Comparison of ENCODE assay signal across 16 cellular contexts in the genomic region with DNA sequence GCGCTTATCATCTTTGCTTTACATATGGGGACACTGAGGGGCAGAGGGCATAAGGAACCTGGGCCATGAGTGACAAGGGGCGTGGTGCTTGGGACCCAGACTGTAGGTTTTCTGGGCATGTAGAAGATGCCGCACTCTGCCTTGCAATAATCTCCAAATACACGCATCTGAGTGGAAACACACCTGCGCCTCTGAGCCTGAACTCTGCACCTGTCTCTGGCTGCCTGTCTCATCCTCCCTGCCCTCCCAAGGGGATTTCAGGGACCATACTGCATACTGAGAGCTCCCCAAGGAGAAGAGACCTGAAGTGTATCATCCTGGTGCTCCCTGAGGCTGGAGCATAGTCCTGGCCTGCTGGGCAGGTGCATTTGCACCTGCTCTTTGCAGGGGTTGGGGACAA. TPM values are rescaled to one million over a fixed set of nuclear protein-coding genes. Genes with fewer than 3 reads are reported as not detected.
DNase-seq lines count a peak whose midpoint lies in the region; ATAC-seq and TF ChIP-seq lines count a peak whose summit lies in the region.
"Had no signal": no experiment of that assay in that cellular context is flagged by ENCODE, and none has a peak within 500 bp of the region (broad histone marks: within the 10 kb centered on the region; RNA-seq: fewer than 3 reads in every experiment).

No MANE protein-coding gene starts in this region.

- H3K27me3 Mint-ChIP-seq in activated CD4-positive, alpha-beta T cell treated with anti-CD3 and anti-CD28 coated beads for 36 hours: no peaks in the 10 kb centered on the region
- H3K27me3 Mint-ChIP-seq in CD8-positive, alpha-beta T cell (ENCODE audit: low read depth): no peaks in the 10 kb centered on the region
- no peaks in the 10 kb centered on the region for H3K27me3 Mint-ChIP-seq in activated naive CD8-positive, alpha-beta T cell treated with anti-CD3 and anti-CD28 coated beads, Interleukin-2, amount 10 ng/mL, durations not matched to agents 7 days and 5 days

- H3K23ac ChIP-seq in neuronal stem cell (ENCODE audit: low read depth, low read length, poor library complexity): no peak overlapping the region

- CTCF ChIA-PET in activated CD4-positive, alpha-beta T cell treated with anti-CD3 and anti-CD28 coated beads for 36 hours (lab: Charles Lee): no interaction called here
- CTCF ChIA-PET in CD8-positive, alpha-beta T cell (lab: Charles Lee): no interaction called here

- no peak overlapping the region for H3K14ac ChIP-seq in neuronal stem cell (ENCODE audit: low read length)

- peaks cover 43% of the 10 kb centered on the region for H3K36me3 Mint-ChIP-seq in activated CD4-positive, alpha-beta T cell treated with anti-CD3 and anti-CD28 coated beads for 36 hours (ENCODE audit: low read depth)
- H3K36me3 Mint-ChIP-seq in CD8-positive, alpha-beta T cell: peaks cover 61% of the 10 kb centered on the region
- H3K36me3 Mint-ChIP-seq in activated naive CD8-positive, alpha-beta T cell treated with anti-CD3 and anti-CD28 coated beads, Interleukin-2, amount 10 ng/mL, durations not matched to agents 7 days and 5 days: peaks cover 54% of the 10 kb centered on the region

- peaks cover 37% of the 10 kb centered on the region for H3K36me3 ChIP-seq in CD8-positive, alpha-beta T cell (ENCODE audit: insufficient read depth, low read length)
- no peaks in the 10 kb centered on the region for H3K36me3 ChIP-seq in neuronal stem cell (replicated peaks in 1 of 2; ENCODE audit: control insufficient read depth in 2 of 2, insufficient read depth in 2 of 2, low read length in 2 of 2)
- H3K36me3 ChIP-seq: adrenal gland, prostate gland, transverse colon had no signal

- no peak overlapping the region for H3K27ac ChIP-seq in CD8-positive, alpha-beta T cell (ENCODE audit: low read depth, low read length)
- H3K27ac ChIP-seq in neuronal stem cell (replicated peaks; ENCODE audit: low read length): no peak overlapping the region
- H3K27ac ChIP-seq: prostate gland, transverse colon had no signal

- peak overlapping the region; percentile 8 for H3K27ac Mint-ChIP-seq in activated CD4-positive, alpha-beta T cell treated with anti-CD3 and anti-CD28 coated beads for 36 hours
- peak overlapping the region; percentile 68 for H3K27ac Mint-ChIP-seq in CD8-positive, alpha-beta T cell
- H3K27ac Mint-ChIP-seq in activated naive CD8-positive, alpha-beta T cell treated with anti-CD3 and anti-CD28 coated beads, Interleukin-2, amount 10 ng/mL, durations not matched to agents 7 days and 5 days: peak overlapping the region; percentile 41

- no CpG with 5 or more reads among the region's 5 CpGs for WGBS in neuronal stem cell (ENCODE audit: extremely low coverage in 2 of 2, insufficient read length in 2 of 2, insufficient replicate concordance in 1 of 2), 2 donors

- H3K9me3 Mint-ChIP-seq in activated CD4-positive, alpha-beta T cell treated with anti-CD3 and anti-CD28 coated beads for 36 hours (ENCODE audit: low read depth): peaks cover 12% of the 10 kb centered on the region
- H3K9me3 Mint-ChIP-seq in CD8-positive, alpha-beta T cell: no peaks in the 10 kb centered on the region
- H3K9me3 Mint-ChIP-seq in activated naive CD8-positive, alpha-beta T cell treated with anti-CD3 and anti-CD28 coated beads, Interleukin-2, amount 10 ng/mL, durations not matched to agents 7 days and 5 days: peaks cover 4% of the 10 kb centered on the region

- TF ChIP-seq CTCF in CD8-positive, alpha-beta T cell (IDR thresholded peaks at IDR 0.05): no peak

- H3K4me1 ChIP-seq in CD8-positive, alpha-beta T cell (ENCODE audit: insufficient read depth, low read length): peaks cover 12% of the 10 kb centered on the region
- no peaks in the 10 kb centered on the region for H3K4me1 ChIP-seq in neuronal stem cell (ENCODE audit: control insufficient read depth in 2 of 2, insufficient read depth in 1 of 2, low read depth in 1 of 2, low read length in 2 of 2)
- H3K4me1 ChIP-seq: adrenal gland, prostate gland, transverse colon had no signal

- H2AK5ac ChIP-seq in neuronal stem cell (ENCODE audit: low read depth, low read length): peak overlapping the region; percentile 72

- no peak overlapping the region for H4K91ac ChIP-seq in neuronal stem cell (ENCODE audit: low read depth, low read length, poor library complexity)

- no peak overlapping the region for H3K4me3 Mint-ChIP-seq in activated CD4-positive, alpha-beta T cell treated with anti-CD3 and anti-CD28 coated beads for 36 hours
- H3K4me3 Mint-ChIP-seq in CD8-positive, alpha-beta T cell: no peak overlapping the region
- H3K4me3 Mint-ChIP-seq in activated naive CD8-positive, alpha-beta T cell treated with anti-CD3 and anti-CD28 coated beads, Interleukin-2, amount 10 ng/mL, durations not matched to agents 7 days and 5 days: no peak overlapping the region

- H3K9me3 ChIP-seq in CD8-positive, alpha-beta T cell (ENCODE audit: low read length): no peaks in the 10 kb centered on the region
- H3K9me3 ChIP-seq in neuronal stem cell (replicated peaks in 1 of 2; ENCODE audit: control insufficient read depth in 2 of 2, insufficient read depth in 1 of 2, low read depth in 1 of 2, low read length in 2 of 2): peaks cover 0 to 2% of the 10 kb centered on the region in 2 donors
- H3K9me3 ChIP-seq: adrenal gland, prostate gland, transverse colon had no signal

- H2BK120ac ChIP-seq in neuronal stem cell (ENCODE audit: low read depth, low read length): no peak overlapping the region

- H3K79me1 ChIP-seq in neuronal stem cell (ENCODE audit: low read depth, low read length): no peaks in the 10 kb centered on the region

- H2BK15ac ChIP-seq in neuronal stem cell (ENCODE audit: low read length): no peak overlapping the region

- no peak for ATAC-seq in activated CD4-positive, alpha-beta T cell treated with anti-CD3 and anti-CD28 coated beads for 36 hours
- ATAC-seq in CD8-positive, alpha-beta T cell: no peak
- ATAC-seq in activated naive CD8-positive, alpha-beta T cell treated with anti-CD3 and anti-CD28 coated beads, Interleukin-2, amount 10 ng/mL, durations not matched to agents 7 days and 5 days (ENCODE audit: low read depth): no peak

- H3K4me2 ChIP-seq in neuronal stem cell (ENCODE audit: insufficient read depth, low read length, poor library complexity, severe bottlenecking): no peak overlapping the region

- no peak overlapping the region for H2BK5ac ChIP-seq in neuronal stem cell (ENCODE audit: low read length)

- DNase-seq in activated CD4-positive, alpha-beta T cell treated with anti-CD3 and anti-CD28 coated beads for 36 hours: no peak
- no peak for DNase-seq in activated CD4-positive, alpha-beta T cell treated with anti-CD3 and anti-CD28 coated beads for 48 hours
- DNase-seq in CD8-positive, alpha-beta T cell: peak in 1 of 7 experiments; percentile 23
- DNase-seq in activated naive CD8-positive, alpha-beta T cell treated with anti-CD3 and anti-CD28 coated beads, Interleukin-2, amount 10 ng/mL, durations not matched to agents 7 days and 5 days: peak; percentile 15
- DNase-seq in neuronal stem cell (ENCODE audit: low spot score) (no peak), DMS 273 treated with DMSO at 0.1 percent for 48 hours (lab: John Stamatoyannopoulos, UW) (no peak), HCEC 1CT (no peak)
- no peak for DNase-seq in stimulated activated CD4-positive, alpha-beta T cell treated with anti-CD3 and anti-CD28 coated beads, Interleukin-4, amount 100 ng/mL, for 24 hours
- DNase-seq: cerebellar nuclear complex, COR-L47, NCI-H2029 treated with DMSO at 0.1 percent for 48 hours, NCI-H526, T-helper 9 cell, transverse colon had no signal

- no peaks in the 10 kb centered on the region for H3K27me3 ChIP-seq in CD8-positive, alpha-beta T cell (ENCODE audit: insufficient read depth, low read length)
- no peaks in the 10 kb centered on the region for H3K27me3 ChIP-seq in neuronal stem cell (ENCODE audit: control insufficient read depth in 3 of 3, insufficient read depth in 3 of 3, low read depth in 1 of 3, low read length in 3 of 3)
- H3K27me3 ChIP-seq: adrenal gland, transverse colon had no signal

- intact Hi-C loops in activated CD4-positive, alpha-beta T cell treated with anti-CD3 and anti-CD28 coated beads for 36 hours (cut with DNase I, micrococcal nuclease): no loop called here
- intact Hi-C loops in CD8-positive, alpha-beta T cell (cut with DNase I, micrococcal nuclease): no loop called here

- no peak overlapping the region for H3K4me3 ChIP-seq in CD8-positive, alpha-beta T cell (ENCODE audit: low read depth, low read length)
- H3K4me3 ChIP-seq in neuronal stem cell (ENCODE audit: low read length in 2 of 2): no peak overlapping the region
- H3K4me3 ChIP-seq: adrenal gland, prostate gland, transverse colon had no signal

- no peak overlapping the region for H3K9ac ChIP-seq in neuronal stem cell (ENCODE audit: low read depth, low read length, poor library complexity)

- no peak overlapping the region for H2BK12ac ChIP-seq in neuronal stem cell (ENCODE audit: low read length)

- POLR2A ChIA-PET in activated CD4-positive, alpha-beta T cell treated with anti-CD3 and anti-CD28 coated beads for 36 hours (lab: Charles Lee): no interaction called here
- POLR2A ChIA-PET in CD8-positive, alpha-beta T cell (lab: Charles Lee): no interaction called here
- POLR2A ChIA-PET in activated naive CD8-positive, alpha-beta T cell treated with anti-CD3 and anti-CD28 coated beads, Interleukin-2, amount 10 ng/mL, durations not matched to agents 7 days and 5 days (lab: Charles Lee): no interaction called here

- H2AFZ ChIP-seq in neuronal stem cell (ENCODE audit: low read length): no peak overlapping the region

- H3K4ac ChIP-seq in neuronal stem cell (ENCODE audit: low read length): no peak overlapping the region

- peaks cover 21% of the 10 kb centered on the region for H3K4me1 Mint-ChIP-seq in activated CD4-positive, alpha-beta T cell treated with anti-CD3 and anti-CD28 coated beads for 36 hours
- H3K4me1 Mint-ChIP-seq in CD8-positive, alpha-beta T cell (ENCODE audit: low read depth): peaks cover 12% of the 10 kb centered on the region
- peaks cover 26% of the 10 kb centered on the region for H3K4me1 Mint-ChIP-seq in activated naive CD8-positive, alpha-beta T cell treated with anti-CD3 and anti-CD28 coated beads, Interleukin-2, amount 10 ng/mL, durations not matched to agents 7 days and 5 days

- no peak overlapping the region for H4K8ac ChIP-seq in neuronal stem cell (ENCODE audit: low read depth, low read length)

- H3K18ac ChIP-seq in neuronal stem cell (ENCODE audit: low read length): peak overlapping the region; percentile 27

RNA-seq across cellular contexts. Expression of gene ASMTL, which starts 34.7 kb away (rescaled TPM):
- 10 to 100 TPM; 33.9 to 38.3 TPM for total RNA-seq in activated CD4-positive, alpha-beta T cell treated with anti-CD3 and anti-CD28 coated beads for 36 hours
- total RNA-seq in CD8-positive, alpha-beta T cell: 10 to 100 TPM; 55.4 to 66.8 TPM
- 10 to 100 TPM; 39.4 to 42.2 TPM for total RNA-seq in activated naive CD8-positive, alpha-beta T cell treated with anti-CD3 and anti-CD28 coated beads, Interleukin-2, amount 10 ng/mL, durations not matched to agents 7 days and 5 days
- polyA plus RNA-seq in neuronal stem cell (2013, experiment 1 of 2): 52.5 TPM
- polyA plus RNA-seq in neuronal stem cell (2013, experiment 2 of 2): 51.6 TPM

RNA-seq across cellular contexts. Expression of gene P2RY8, which starts 49.6 kb away (rescaled TPM):
- total RNA-seq in activated CD4-positive, alpha-beta T cell treated with anti-CD3 and anti-CD28 coated beads for 36 hours: 10 to 100 TPM; 19.8 to 21.2 TPM
- 100 to 1,000 TPM; 196 to 197 TPM for total RNA-seq in CD8-positive, alpha-beta T cell
- 10 to 100 TPM; 87.6 to 92.4 TPM for total RNA-seq in activated naive CD8-positive, alpha-beta T cell treated with anti-CD3 and anti-CD28 coated beads, Interleukin-2, amount 10 ng/mL, durations not matched to agents 7 days and 5 days
- polyA plus RNA-seq in neuronal stem cell (2013, experiment 1 of 2): 0.26 TPM
- polyA plus RNA-seq in neuronal stem cell (2013, experiment 2 of 2): 0.29 TPM

Comparison
In these comparisons a context has a peak if more than half of its experiments do, and no peak if none do; other contexts are left out.
1. H3K27ac Mint-ChIP-seq: peak in every context shown above with its lines; median percentile 68 in CD8-positive, alpha-beta T cell; 41 in activated naive CD8-positive, alpha-beta T cell treated with anti-CD3 and anti-CD28 coated beads, Interleukin-2, amount 10 ng/mL, durations not matched to agents 7 days and 5 days; 8 in activated CD4-positive, alpha-beta T cell treated with anti-CD3 and anti-CD28 coated beads for 36 hours.